8 cellular contexts compared by ENCODE assay signal in the genomic region with DNA sequence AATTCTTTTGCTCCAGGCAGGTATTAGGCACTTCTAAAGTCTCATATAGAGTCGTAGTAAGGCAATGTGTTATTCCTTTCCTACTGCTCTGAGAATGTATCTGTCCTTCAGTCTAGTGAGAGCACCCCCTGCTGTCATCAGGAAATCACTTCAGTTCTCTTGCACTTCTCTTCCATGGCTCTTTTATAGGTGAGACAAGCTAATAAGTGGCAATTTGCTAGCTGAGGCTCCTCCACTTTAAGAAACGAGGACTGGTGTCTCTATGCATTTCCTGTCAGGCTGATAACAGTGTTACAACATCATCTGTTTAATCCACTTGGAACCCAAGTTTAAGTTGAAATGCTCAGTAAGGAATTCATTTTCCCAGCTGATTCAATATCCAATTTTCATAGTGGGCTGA.
A peak's percentile ranks its signal among the peaks of the same experiment; 100 is the strongest.
DNase-seq lines count a peak whose midpoint lies in the region; ATAC-seq, FAIRE-seq and TF ChIP-seq lines count a peak whose summit lies in the region.

No MANE protein-coding gene starts in this region.

- FAIRE-seq in kidney (lab: Jason Lieb, UNC) = no peak

- intact Hi-C loops in kidney (cut with DNase I) = no loop called here

- H3K4me1 ChIP-seq in kidney (ENCODE audit: control insufficient read depth in 1 of 2, insufficient read depth in 1 of 2, low read depth in 1 of 2, low read length in 2 of 2) = no peaks in the 10 kb centered on the region

- H3K4me3 ChIP-seq in kidney (ENCODE audit: low read length in 2 of 2) = no peak overlapping the region

- no peak overlapping the region for H3K9ac ChIP-seq in kidney (ENCODE audit: low read length in 2 of 2)

- no peaks in the 10 kb centered on the region for H3K36me3 ChIP-seq in kidney (ENCODE audit: control insufficient read depth in 1 of 2, insufficient read depth in 2 of 2, low read length in 2 of 2)

- peak; percentile 69 for ATAC-seq in GM21528 (IDR thresholded peaks at IDR 0.05; ENCODE audit: low FRiP score, unreplicated experiment)

- DNase-seq in GM10266 (ENCODE audit: extremely low spot score) = peak; percentile 14
- DNase-seq in LHCN-M2 (ENCODE audit: low read depth) = peak; percentile 60
- no peak for DNase-seq in kidney
- DNase-seq in NCI-H1930 (lab: John Stamatoyannopoulos, UW) = no peak
- no peak for DNase-seq in GOT3 (lab: John Stamatoyannopoulos, UW)
- DNase-seq in DMS79 treated with DMSO at 0.1 percent for 48 hours (lab: John Stamatoyannopoulos, UW) = no peak

- H3K27ac ChIP-seq in VCaP (no peak overlapping the region), kidney (ENCODE audit: low read depth in 2 of 2, low read length in 2 of 2) (no peak overlapping the region)

- no peaks in the 10 kb centered on the region for H3K9me3 ChIP-seq in kidney (ENCODE audit: control insufficient read depth in 1 of 2, low read length in 2 of 2)

- TF ChIP-seq CTCF in GM10266 (IDR thresholded peaks at IDR 0.05; ENCODE audit: control insufficient read depth, insufficient read depth, low read depth, missing control alignments) = peak; percentile 39
- TF ChIP-seq CTCF in VCaP (conservative IDR thresholded peaks at IDR 0.05) = peak; percentile 58
- peak; percentile 32 for TF ChIP-seq CTCF in kidney (IDR thresholded peaks at IDR 0.05; ENCODE audit: borderline replicate concordance, extremely low read depth, insufficient read depth)

Comparison
In these comparisons a context has a peak if more than half of its experiments do, and no peak if none do; other contexts are left out.
1. DNase-seq: peak in GM10266 (single experiment) and LHCN-M2 (single experiment); none in kidney (single experiment), NCI-H1930 (0 of 2), GOT3 (single experiment) and DMS79 treated with DMSO at 0.1 percent for 48 hours (single experiment).
2. Peak in every context shown above with its lines, with median percentiles within 50 percentile points of each other: CTCF ChIP-seq.